In the genomic region with DNA sequence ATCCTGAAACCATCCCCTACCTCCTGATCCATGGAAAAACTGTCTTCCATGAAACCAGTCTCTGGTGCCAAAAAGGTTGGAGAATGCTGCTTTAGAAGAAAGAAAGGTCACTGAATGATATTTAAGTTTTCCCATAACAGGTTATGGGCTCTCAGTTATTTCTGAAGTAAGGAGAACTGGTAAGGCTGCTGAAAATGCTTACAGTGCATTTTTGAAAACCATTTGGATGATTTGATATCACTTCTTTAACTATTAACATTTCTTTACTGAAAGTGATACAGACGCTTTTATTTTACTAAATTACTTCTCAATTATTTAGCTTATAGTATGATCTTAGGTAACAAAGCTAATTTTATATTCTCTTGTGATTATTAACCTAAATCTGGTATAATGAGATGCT, we compare ENCODE assay signal across 3 cellular contexts.
TF ChIP-seq lines count a peak whose summit lies in the region.

No MANE protein-coding gene starts in this region.

TF ChIP-seq in A549, 52 proteins besides CTCF, POLR2A, EP300 and RAD21:
- no peak for TF ChIP-seq ZFP36 (IDR thresholded peaks at IDR 0.05; ENCODE audit: borderline replicate concordance, partially characterized antibody)
- TF ChIP-seq JUNB (IDR thresholded peaks at IDR 0.05), result no peak
- TF ChIP-seq, protein P1, sequence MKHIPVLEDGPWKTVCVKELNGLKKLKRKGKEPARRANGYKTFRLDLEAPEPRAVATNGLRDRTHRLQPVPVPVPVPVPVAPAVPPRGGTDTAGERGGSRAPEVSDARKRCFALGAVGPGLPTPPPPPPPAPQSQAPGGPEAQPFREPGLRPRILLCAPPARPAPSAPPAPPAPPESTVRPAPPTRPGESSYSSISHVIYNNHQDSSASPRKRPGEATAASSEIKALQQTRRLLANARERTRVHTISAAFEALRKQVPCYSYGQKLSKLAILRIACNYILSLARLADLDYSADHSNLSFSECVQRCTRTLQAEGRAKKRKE (CRISPR knock-in tag; IDR thresholded peaks at IDR 0.05; ENCODE audit: low read depth), result no peak
- TF ChIP-seq MAFK (IDR thresholded peaks at IDR 0.05; ENCODE audit: partially characterized antibody), result peak; percentile 89
- no peak for TF ChIP-seq HEYL (CRISPR knock-in tag; IDR thresholded peaks at IDR 0.05)
- no peak for TF ChIP-seq TFCP2L1 (CRISPR knock-in tag; IDR thresholded peaks at IDR 0.05)

TF ChIP-seq in IMR-90, 13 proteins besides CTCF, POLR2A, EP300 and RAD21:
- TF ChIP-seq MAFK (IDR thresholded peaks at IDR 0.05; ENCODE audit: low read depth, low read length) (peak; percentile 96), MXI1 (IDR thresholded peaks at IDR 0.05; ENCODE audit: borderline replicate concordance, low read depth, low read length) (no peak)
- TF ChIP-seq, protein P2, sequence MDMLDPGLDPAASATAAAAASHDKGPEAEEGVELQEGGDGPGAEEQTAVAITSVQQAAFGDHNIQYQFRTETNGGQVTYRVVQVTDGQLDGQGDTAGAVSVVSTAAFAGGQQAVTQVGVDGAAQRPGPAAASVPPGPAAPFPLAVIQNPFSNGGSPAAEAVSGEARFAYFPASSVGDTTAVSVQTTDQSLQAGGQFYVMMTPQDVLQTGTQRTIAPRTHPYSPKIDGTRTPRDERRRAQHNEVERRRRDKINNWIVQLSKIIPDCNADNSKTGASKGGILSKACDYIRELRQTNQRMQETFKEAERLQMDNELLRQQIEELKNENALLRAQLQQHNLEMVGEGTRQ (IDR thresholded peaks at IDR 0.05; ENCODE audit: low read depth, low read length), result no peak
TF ChIP-seq in IMR-90: peak in this region for 1.

TF ChIP-seq in K562, 482 proteins besides CTCF, POLR2A, EP300 and RAD21:
- TF ChIP-seq, protein P3, sequence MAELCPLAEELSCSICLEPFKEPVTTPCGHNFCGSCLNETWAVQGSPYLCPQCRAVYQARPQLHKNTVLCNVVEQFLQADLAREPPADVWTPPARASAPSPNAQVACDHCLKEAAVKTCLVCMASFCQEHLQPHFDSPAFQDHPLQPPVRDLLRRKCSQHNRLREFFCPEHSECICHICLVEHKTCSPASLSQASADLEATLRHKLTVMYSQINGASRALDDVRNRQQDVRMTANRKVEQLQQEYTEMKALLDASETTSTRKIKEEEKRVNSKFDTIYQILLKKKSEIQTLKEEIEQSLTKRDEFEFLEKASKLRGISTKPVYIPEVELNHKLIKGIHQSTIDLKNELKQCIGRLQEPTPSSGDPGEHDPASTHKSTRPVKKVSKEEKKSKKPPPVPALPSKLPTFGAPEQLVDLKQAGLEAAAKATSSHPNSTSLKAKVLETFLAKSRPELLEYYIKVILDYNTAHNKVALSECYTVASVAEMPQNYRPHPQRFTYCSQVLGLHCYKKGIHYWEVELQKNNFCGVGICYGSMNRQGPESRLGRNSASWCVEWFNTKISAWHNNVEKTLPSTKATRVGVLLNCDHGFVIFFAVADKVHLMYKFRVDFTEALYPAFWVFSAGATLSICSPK (IDR thresholded peaks at IDR 0.05; ENCODE audit: borderline replicate concordance), result no peak
- TF ChIP-seq MAFG (tag; conservative IDR thresholded peaks at IDR 0.05), result peak; percentile 75
- no peak for TF ChIP-seq PPARD (CRISPR knock-in tag; IDR thresholded peaks at IDR 0.05)
- TF ChIP-seq ZNF316 (IDR thresholded peaks at IDR 0.05), result peak; percentile 81
- TF ChIP-seq ZSCAN29 (IDR thresholded peaks at IDR 0.05), result no peak
- TF ChIP-seq, protein P4, sequence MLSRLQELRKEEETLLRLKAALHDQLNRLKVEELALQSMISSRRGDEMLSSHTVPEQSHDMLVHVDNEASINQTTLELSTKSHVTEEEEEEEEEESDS (CRISPR knock-in tag; IDR thresholded peaks at IDR 0.05), result no peak
- TF ChIP-seq PTTG1 (tag; IDR thresholded peaks at IDR 0.05; ENCODE audit: low read depth), result no peak
- TF ChIP-seq MAFF (IDR thresholded peaks at IDR 0.05; ENCODE audit: low read length), result peak; percentile 88
- peak; percentile 91 for TF ChIP-seq MAFK (IDR thresholded peaks at IDR 0.05; ENCODE audit: low read length)
- TF ChIP-seq C11orf30 (IDR thresholded peaks at IDR 0.05; ENCODE audit: low read depth), result peak; percentile 64; the same call in 1 of the 2 replicates
- TF ChIP-seq, protein P5, sequence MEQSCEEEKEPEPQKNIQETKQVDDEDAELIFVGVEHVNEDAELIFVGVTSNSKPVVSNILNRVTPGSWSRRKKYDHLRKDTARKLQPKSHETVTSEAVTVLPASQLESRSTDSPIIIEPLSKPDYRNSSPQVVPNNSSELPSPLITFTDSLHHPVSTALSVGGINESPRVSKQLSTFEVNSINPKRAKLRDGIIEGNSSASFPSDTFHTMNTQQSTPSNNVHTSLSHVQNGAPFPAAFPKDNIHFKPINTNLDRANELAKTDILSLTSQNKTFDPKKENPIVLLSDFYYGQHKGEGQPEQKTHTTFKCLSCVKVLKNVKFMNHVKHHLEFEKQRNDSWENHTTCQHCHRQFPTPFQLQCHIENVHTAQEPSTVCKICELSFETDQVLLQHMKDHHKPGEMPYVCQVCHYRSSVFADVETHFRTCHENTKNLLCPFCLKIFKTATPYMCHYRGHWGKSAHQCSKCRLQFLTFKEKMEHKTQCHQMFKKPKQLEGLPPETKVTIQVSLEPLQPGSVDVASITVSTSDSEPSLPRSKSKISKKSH (CRISPR knock-in tag; IDR thresholded peaks at IDR 0.05), result no peak
- no peak for TF ChIP-seq ZNF232 (CRISPR knock-in tag; IDR thresholded peaks at IDR 0.05)
- no peak for TF ChIP-seq GABPA (tag; conservative IDR thresholded peaks at IDR 0.05; ENCODE audit: low read depth)
